1 cellular context compared by ENCODE assay signal in genomic region chr12:2812290-2813213, GRCh38.
TF ChIP-seq lines count a peak whose summit lies in the region.

Gene ITFG2 (plus strand): TSS chr12:2812668. CDS start chr12:2812761, 93 bp downstream.

TF ChIP-seq in HepG2, 621 proteins besides CTCF, POLR2A, EP300 and RAD21 (continued from another document and continues in another):
- TF ChIP-seq PHB2 (IDR thresholded peaks at IDR 0.05; ENCODE audit: partially characterized antibody) (no peak), GLI4 (CRISPR knock-in tag; IDR thresholded peaks at IDR 0.05; ENCODE audit: borderline replicate concordance) (no peak), U2AF2 (IDR thresholded peaks at IDR 0.05; ENCODE audit: low read depth, low read length) (no peak; the same call in 1 of the 2 replicates), LRRFIP1 (CRISPR knock-in tag; conservative IDR thresholded peaks at IDR 0.05) (no peak), SPEN (CRISPR knock-in tag; IDR thresholded peaks at IDR 0.05; ENCODE audit: low read depth) (peak; percentile 97), HNF1B (CRISPR knock-in tag; IDR thresholded peaks at IDR 0.05) (peak; percentile 92), ZNF644 (CRISPR knock-in tag; IDR thresholded peaks at IDR 0.05; ENCODE audit: low read depth) (no peak), ATF7 (IDR thresholded peaks at IDR 0.05) (peak; percentile 83), ATF7 (CRISPR knock-in tag; IDR thresholded peaks at IDR 0.05) (peak; percentile 93), HNRNPK (IDR thresholded peaks at IDR 0.05; ENCODE audit: low read depth, low read length, poor library complexity, severe bottlenecking) (no peak), MIER3 (CRISPR knock-in tag; IDR thresholded peaks at IDR 0.05; ENCODE audit: borderline replicate concordance) (peak; percentile 85), NR2C2 (CRISPR knock-in tag; IDR thresholded peaks at IDR 0.05; ENCODE audit: borderline replicate concordance) (peak; percentile 97), LCORL (IDR thresholded peaks at IDR 0.05) (no peak), LCORL (CRISPR knock-in tag; IDR thresholded peaks at IDR 0.05) (peak; percentile 82; the same call in 1 of the 2 replicates), SMARCE1 (IDR thresholded peaks at IDR 0.05; ENCODE audit: borderline replicate concordance) (no peak), ZSCAN21 (CRISPR knock-in tag; IDR thresholded peaks at IDR 0.05; ENCODE audit: borderline replicate concordance) (peak; percentile 76; the same call in 1 of the 2 replicates), ZNF589 (CRISPR knock-in tag; conservative IDR thresholded peaks at IDR 0.05) (peak; percentile 20; the same call in 1 of the 2 replicates), ZNF83 (CRISPR knock-in tag; IDR thresholded peaks at IDR 0.05; ENCODE audit: borderline replicate concordance) (no peak), SALL1 (CRISPR knock-in tag; IDR thresholded peaks at IDR 0.05) (peak; percentile 97), ZNF687 (CRISPR knock-in tag; IDR thresholded peaks at IDR 0.05) (peak; percentile 96), ZNF292 (CRISPR knock-in tag; IDR thresholded peaks at IDR 0.05; ENCODE audit: borderline replicate concordance, low read depth) (no peak), ZNF550 (CRISPR knock-in tag; IDR thresholded peaks at IDR 0.05; ENCODE audit: borderline replicate concordance) (no peak), TCF7L2 (IDR thresholded peaks at IDR 0.05; ENCODE audit: low read depth, low read length) (no peak), SNAI1 (CRISPR knock-in tag; IDR thresholded peaks at IDR 0.05; ENCODE audit: borderline replicate concordance) (no peak), KMT2B (CRISPR knock-in tag; IDR thresholded peaks at IDR 0.05) (peak; percentile 81), ZNF367 (CRISPR knock-in tag; IDR thresholded peaks at IDR 0.05; ENCODE audit: borderline replicate concordance) (peak; percentile 58; the same call in 1 of the 2 replicates), MXD1 (CRISPR knock-in tag; IDR thresholded peaks at IDR 0.05) (peak; percentile 95), ZNF17 (CRISPR knock-in tag; IDR thresholded peaks at IDR 0.05) (no peak), ZMYM3 (CRISPR knock-in tag; IDR thresholded peaks at IDR 0.05) (peak; percentile 76), ZNF431 (CRISPR knock-in tag; IDR thresholded peaks at IDR 0.05; ENCODE audit: borderline replicate concordance, low read depth) (peak; percentile 88), SAFB2 (CRISPR knock-in tag; IDR thresholded peaks at IDR 0.05; ENCODE audit: borderline replicate concordance, low read depth) (peak; percentile 81; the same call in 1 of the 2 replicates), ZNF704 (CRISPR knock-in tag; IDR thresholded peaks at IDR 0.05; ENCODE audit: borderline replicate concordance) (peak; percentile 75; the same call in 1 of the 2 replicates), RBAK (CRISPR knock-in tag; IDR thresholded peaks at IDR 0.05) (no peak), SMC3 (IDR thresholded peaks at IDR 0.05; ENCODE audit: low read length) (no peak), TEF (CRISPR knock-in tag; IDR thresholded peaks at IDR 0.05) (peak; percentile 70; the same call in 1 of the 2 replicates), ZNF234 (CRISPR knock-in tag; conservative IDR thresholded peaks at IDR 0.05) (no peak), NFE2 (CRISPR knock-in tag; IDR thresholded peaks at IDR 0.05) (no peak), HES4 (CRISPR knock-in tag; IDR thresholded peaks at IDR 0.05; ENCODE audit: borderline replicate concordance) (no peak), MED8 (CRISPR knock-in tag; IDR thresholded peaks at IDR 0.05; ENCODE audit: insufficient replicate concordance) (peak; percentile 48)
- TF ChIP-seq, protein P1, sequence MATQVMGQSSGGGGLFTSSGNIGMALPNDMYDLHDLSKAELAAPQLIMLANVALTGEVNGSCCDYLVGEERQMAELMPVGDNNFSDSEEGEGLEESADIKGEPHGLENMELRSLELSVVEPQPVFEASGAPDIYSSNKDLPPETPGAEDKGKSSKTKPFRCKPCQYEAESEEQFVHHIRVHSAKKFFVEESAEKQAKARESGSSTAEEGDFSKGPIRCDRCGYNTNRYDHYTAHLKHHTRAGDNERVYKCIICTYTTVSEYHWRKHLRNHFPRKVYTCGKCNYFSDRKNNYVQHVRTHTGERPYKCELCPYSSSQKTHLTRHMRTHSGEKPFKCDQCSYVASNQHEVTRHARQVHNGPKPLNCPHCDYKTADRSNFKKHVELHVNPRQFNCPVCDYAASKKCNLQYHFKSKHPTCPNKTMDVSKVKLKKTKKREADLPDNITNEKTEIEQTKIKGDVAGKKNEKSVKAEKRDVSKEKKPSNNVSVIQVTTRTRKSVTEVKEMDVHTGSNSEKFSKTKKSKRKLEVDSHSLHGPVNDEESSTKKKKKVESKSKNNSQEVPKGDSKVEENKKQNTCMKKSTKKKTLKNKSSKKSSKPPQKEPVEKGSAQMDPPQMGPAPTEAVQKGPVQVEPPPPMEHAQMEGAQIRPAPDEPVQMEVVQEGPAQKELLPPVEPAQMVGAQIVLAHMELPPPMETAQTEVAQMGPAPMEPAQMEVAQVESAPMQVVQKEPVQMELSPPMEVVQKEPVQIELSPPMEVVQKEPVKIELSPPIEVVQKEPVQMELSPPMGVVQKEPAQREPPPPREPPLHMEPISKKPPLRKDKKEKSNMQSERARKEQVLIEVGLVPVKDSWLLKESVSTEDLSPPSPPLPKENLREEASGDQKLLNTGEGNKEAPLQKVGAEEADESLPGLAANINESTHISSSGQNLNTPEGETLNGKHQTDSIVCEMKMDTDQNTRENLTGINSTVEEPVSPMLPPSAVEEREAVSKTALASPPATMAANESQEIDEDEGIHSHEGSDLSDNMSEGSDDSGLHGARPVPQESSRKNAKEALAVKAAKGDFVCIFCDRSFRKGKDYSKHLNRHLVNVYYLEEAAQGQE (IDR thresholded peaks at IDR 0.05; ENCODE audit: borderline replicate concordance in 1 of 2, low read depth in 1 of 2, low read length in 2 of 2), result 0 out of 4 replicates have a peak, but pooled peaks of 1 of the 2 experiments have one; percentile 55
- TF ChIP-seq, protein P2, sequence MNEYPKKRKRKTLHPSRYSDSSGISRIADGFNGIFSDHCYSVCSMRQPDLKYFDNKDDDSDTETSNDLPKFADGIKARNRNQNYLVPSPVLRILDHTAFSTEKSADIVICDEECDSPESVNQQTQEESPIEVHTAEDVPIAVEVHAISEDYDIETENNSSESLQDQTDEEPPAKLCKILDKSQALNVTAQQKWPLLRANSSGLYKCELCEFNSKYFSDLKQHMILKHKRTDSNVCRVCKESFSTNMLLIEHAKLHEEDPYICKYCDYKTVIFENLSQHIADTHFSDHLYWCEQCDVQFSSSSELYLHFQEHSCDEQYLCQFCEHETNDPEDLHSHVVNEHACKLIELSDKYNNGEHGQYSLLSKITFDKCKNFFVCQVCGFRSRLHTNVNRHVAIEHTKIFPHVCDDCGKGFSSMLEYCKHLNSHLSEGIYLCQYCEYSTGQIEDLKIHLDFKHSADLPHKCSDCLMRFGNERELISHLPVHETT (CRISPR knock-in tag; conservative IDR thresholded peaks at IDR 0.05), result peak; percentile 89; the same call in 1 of the 2 replicates
- TF ChIP-seq, protein P3, sequence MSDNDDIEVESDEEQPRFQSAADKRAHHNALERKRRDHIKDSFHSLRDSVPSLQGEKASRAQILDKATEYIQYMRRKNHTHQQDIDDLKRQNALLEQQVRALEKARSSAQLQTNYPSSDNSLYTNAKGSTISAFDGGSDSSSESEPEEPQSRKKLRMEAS (IDR thresholded peaks at IDR 0.05), result peak; percentile 96
- TF ChIP-seq, protein P4, sequence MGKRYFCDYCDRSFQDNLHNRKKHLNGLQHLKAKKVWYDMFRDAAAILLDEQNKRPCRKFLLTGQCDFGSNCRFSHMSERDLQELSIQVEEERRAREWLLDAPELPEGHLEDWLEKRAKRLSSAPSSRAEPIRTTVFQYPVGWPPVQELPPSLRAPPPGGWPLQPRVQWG (CRISPR knock-in tag; IDR thresholded peaks at IDR 0.05; ENCODE audit: borderline replicate concordance, low read depth), result no peak
- TF ChIP-seq, protein P5, sequence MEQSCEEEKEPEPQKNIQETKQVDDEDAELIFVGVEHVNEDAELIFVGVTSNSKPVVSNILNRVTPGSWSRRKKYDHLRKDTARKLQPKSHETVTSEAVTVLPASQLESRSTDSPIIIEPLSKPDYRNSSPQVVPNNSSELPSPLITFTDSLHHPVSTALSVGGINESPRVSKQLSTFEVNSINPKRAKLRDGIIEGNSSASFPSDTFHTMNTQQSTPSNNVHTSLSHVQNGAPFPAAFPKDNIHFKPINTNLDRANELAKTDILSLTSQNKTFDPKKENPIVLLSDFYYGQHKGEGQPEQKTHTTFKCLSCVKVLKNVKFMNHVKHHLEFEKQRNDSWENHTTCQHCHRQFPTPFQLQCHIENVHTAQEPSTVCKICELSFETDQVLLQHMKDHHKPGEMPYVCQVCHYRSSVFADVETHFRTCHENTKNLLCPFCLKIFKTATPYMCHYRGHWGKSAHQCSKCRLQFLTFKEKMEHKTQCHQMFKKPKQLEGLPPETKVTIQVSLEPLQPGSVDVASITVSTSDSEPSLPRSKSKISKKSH (CRISPR knock-in tag; IDR thresholded peaks at IDR 0.05; ENCODE audit: borderline replicate concordance), result peak; percentile 91; the same call in 1 of the 2 replicates
- TF ChIP-seq, protein P6, sequence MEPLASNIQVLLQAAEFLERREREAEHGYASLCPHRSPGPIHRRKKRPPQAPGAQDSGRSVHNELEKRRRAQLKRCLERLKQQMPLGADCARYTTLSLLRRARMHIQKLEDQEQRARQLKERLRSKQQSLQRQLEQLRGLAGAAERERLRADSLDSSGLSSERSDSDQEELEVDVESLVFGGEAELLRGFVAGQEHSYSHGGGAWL (CRISPR knock-in tag; IDR thresholded peaks at IDR 0.05), result peak; percentile 58; the same call in 1 of the 2 replicates
